2 cellular contexts compared by ENCODE assay signal in genomic region chr5:126253406-126253805, GRCh38.
TF ChIP-seq lines count a peak whose summit lies in the region.

No MANE protein-coding gene starts in this region.

TF ChIP-seq in liver, 16 proteins besides CTCF, POLR2A, EP300 and RAD21:
- TF ChIP-seq EGR1 (IDR thresholded peaks at IDR 0.05; ENCODE audit: low read depth in 2 of 2) (peak in 1 of 2 donors; percentile 15), HNF4A (conservative IDR thresholded peaks at IDR 0.05) (peak; percentile 41 to 65), ATF3 (IDR thresholded peaks at IDR 0.05) (no peak), RXRA (IDR thresholded peaks at IDR 0.05) (peak; percentile 56 to 80), NR2F2 (IDR thresholded peaks at IDR 0.05) (no peak), SP1 (IDR thresholded peaks at IDR 0.05) (peak; percentile 51), HNF4G (IDR thresholded peaks at IDR 0.05) (no peak), YY1 (IDR thresholded peaks at IDR 0.05) (peak; percentile 17), ZBTB33 (IDR thresholded peaks at IDR 0.05) (no peak), TAF1 (conservative IDR thresholded peaks at IDR 0.05) (no peak), REST (IDR thresholded peaks at IDR 0.05) (peak; percentile 15)

TF ChIP-seq in HepG2, 621 proteins besides CTCF, POLR2A, EP300 and RAD21:
- TF ChIP-seq IKZF1 (IDR thresholded peaks at IDR 0.05) = no peak
